In the genomic region with DNA sequence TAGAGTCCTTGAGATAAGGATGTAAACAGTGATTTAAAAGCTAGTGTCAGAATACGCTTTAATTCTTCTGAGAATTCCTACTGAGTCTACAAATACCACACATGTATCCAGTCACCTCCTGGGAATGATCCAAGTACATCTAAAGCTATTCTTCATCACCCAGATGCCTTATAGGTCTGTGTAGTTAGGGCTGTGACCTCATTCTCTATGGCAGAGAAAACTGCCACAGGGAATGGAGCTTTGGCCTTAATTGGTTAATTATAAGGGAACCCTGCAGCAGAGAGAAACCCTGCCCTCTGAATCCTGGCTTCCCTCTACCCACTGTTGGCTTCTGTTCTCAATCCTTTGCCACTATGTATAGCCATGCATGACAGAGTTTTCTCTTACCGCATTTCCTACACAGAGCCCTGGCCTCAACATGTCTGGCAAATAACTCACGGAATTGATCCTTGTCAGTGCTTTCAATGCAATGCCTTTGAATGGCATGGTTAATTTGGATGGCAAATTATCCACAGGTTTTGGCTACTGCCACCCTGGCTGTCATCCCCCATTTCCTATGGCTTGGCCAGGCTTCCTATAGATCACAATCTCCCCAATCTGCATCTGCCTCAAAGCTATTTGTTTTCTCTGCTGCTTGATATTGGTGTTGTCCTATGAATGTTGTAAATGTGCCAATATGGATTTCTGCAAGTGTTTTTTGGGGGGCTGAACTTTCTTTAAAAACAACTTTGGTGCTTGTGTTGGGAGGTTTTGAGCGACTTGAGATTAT, we compare ENCODE assay signal across 9 cellular contexts. TPM values are rescaled to one million over a fixed set of nuclear protein-coding genes. Genes with fewer than 3 reads are reported as not detected.
DNase-seq lines count a peak whose midpoint lies in the region; ATAC-seq and TF ChIP-seq lines count a peak whose summit lies in the region.
"Had no signal": no experiment of that assay in that cellular context is flagged by ENCODE, and none has a peak within 500 bp of the region (broad histone marks: within the 10 kb centered on the region; RNA-seq: fewer than 3 reads in every experiment).

No MANE protein-coding gene starts in this region.

- H3K36me3 ChIP-seq in esophagus muscularis mucosa, result no peaks in the 10 kb centered on the region
- no peaks in the 10 kb centered on the region for H3K36me3 ChIP-seq in skeletal muscle tissue (ENCODE audit: control insufficient read depth in 3 of 3, insufficient read depth in 3 of 3, low read length in 3 of 3)
- no peaks in the 10 kb centered on the region for H3K36me3 ChIP-seq in OCI-LY7 (ENCODE audit: insufficient read depth, low read length)
- H3K36me3 ChIP-seq: ovary had no signal

- H3K27me3 ChIP-seq in esophagus muscularis mucosa (no peaks in the 10 kb centered on the region), skeletal muscle tissue (ENCODE audit: control insufficient read depth in 3 of 3, insufficient read depth in 3 of 3, low read length in 3 of 3) (no peaks in the 10 kb centered on the region)
- H3K27me3 ChIP-seq: ovary had no signal

- H3K9me3 ChIP-seq in esophagus muscularis mucosa (no peaks in the 10 kb centered on the region), skeletal muscle tissue (ENCODE audit: control insufficient read depth in 3 of 3, low read length in 3 of 3) (no peaks in the 10 kb centered on the region), OCI-LY7 (ENCODE audit: low read length) (no peaks in the 10 kb centered on the region)
- H3K9me3 ChIP-seq: ovary had no signal

- CTCF ChIA-PET in OCI-LY7 (lab: Charles Lee; ENCODE audit: unreplicated experiment), result interaction anchor here (2.9 to 3.6 kb wide), 2 partner anchors 14 to 42 kb away, joined by 12 read pairs; no protein-coding TSS in a partner anchor

- TF ChIP-seq EP300 in esophagus muscularis mucosa (IDR thresholded peaks at IDR 0.05), result no peak

- no peaks in the 10 kb centered on the region for H3K79me2 ChIP-seq in OCI-LY7 (ENCODE audit: insufficient read depth, low read depth, low read length)

- no peaks in the 10 kb centered on the region for H4K20me1 ChIP-seq in OCI-LY7 (ENCODE audit: insufficient read depth, low read length)

- 74% methylated on average over 4 of the region's 4 CpGs for WGBS in esophagus muscularis mucosa

- no peak overlapping the region for H3K4me2 ChIP-seq in OCI-LY7 (ENCODE audit: low read length)

- no peak for TF ChIP-seq POLR2A in esophagus muscularis mucosa (IDR thresholded peaks at IDR 0.05; ENCODE audit: low read depth)

- POLR2A ChIA-PET in OCI-LY7 (lab: Charles Lee), result interaction anchor here (0.6 to 6.4 kb wide), 8 partner anchors 9 to 244 kb away, joined by 3 to 54 read pairs (median 3); no protein-coding TSS in a partner anchor

- no peak overlapping the region for H3K9ac ChIP-seq in skeletal muscle tissue (ENCODE audit: low read depth in 1 of 3, low read length in 3 of 3)

- BruUV-seq in OCI-LY7 (replicated peaks; lab: Mats Ljungman, UMichigan), result no TSS peak

- TF ChIP-seq CTCF in esophagus muscularis mucosa (IDR thresholded peaks at IDR 0.05), result no peak
- no peak for TF ChIP-seq CTCF in OCI-LY7 (conservative IDR thresholded peaks at IDR 0.05; ENCODE audit: low read length)

- no peak overlapping the region for H3K4me3 ChIP-seq in esophagus muscularis mucosa
- H3K4me3 ChIP-seq in skeletal muscle tissue (ENCODE audit: low read length in 3 of 3), result no peak overlapping the region
- H3K4me3 ChIP-seq in OCI-LY7 (ENCODE audit: low read depth, low read length, poor library complexity, severe bottlenecking), result no peak overlapping the region
- H3K4me3 ChIP-seq: ovary had no signal

- no peak overlapping the region for H2AFZ ChIP-seq in OCI-LY7 (ENCODE audit: low read length)

- peak overlapping the region; percentile 78 to 91 (median 84) for H3K27ac ChIP-seq in esophagus muscularis mucosa (replicated peaks in 1 of 4)
- peak overlapping the region; percentile 7 for H3K27ac ChIP-seq in skeletal muscle tissue (ENCODE audit: low read depth, low read length)
- H3K27ac ChIP-seq in OCI-LY7 (ENCODE audit: low read depth, low read length, poor library complexity, severe bottlenecking), result no peak overlapping the region

- DNase-seq in HCEC 1CT (peak; percentile 89), RKO (ENCODE audit: low spot score) (peak; percentile 78), esophagus muscularis mucosa (ENCODE audit: extremely low spot score) (no peak), NCI-H345 (lab: John Stamatoyannopoulos, UW) (no peak), OCI-LY7 (ENCODE audit: low spot score) (no peak)
- DNase-seq: ovary, SIG-M5 had no signal

- no peak for ATAC-seq in HG03025 (IDR thresholded peaks at IDR 0.05; ENCODE audit: low FRiP score, unreplicated experiment)

- intact Hi-C loops in esophagus muscularis mucosa (cut with DNase I), result no loop called here
- intact Hi-C loops in OCI-LY7 (cut with micrococcal nuclease; ENCODE audit: unreplicated experiment), result loop anchor here (5.0 kb wide), 1 partner anchor 147 kb away; a partner anchor contains a TSS

- H3K4me1 ChIP-seq in esophagus muscularis mucosa, result peaks cover 32 to 63% (median 61%) of the 10 kb centered on the region in 4 donors
- peaks cover 36 to 61% (median 43%) of the 10 kb centered on the region in 3 donors for H3K4me1 ChIP-seq in skeletal muscle tissue (ENCODE audit: control insufficient read depth in 3 of 3, insufficient read depth in 3 of 3, low read length in 3 of 3)
- H3K4me1 ChIP-seq in OCI-LY7 (ENCODE audit: insufficient read depth, low read length, poor library complexity, severe bottlenecking), result peaks cover 39% of the 10 kb centered on the region

- no peaks in the 10 kb centered on the region for H3K9me2 ChIP-seq in OCI-LY7 (ENCODE audit: insufficient read depth, low read length)

RNA-seq across cellular contexts. Expression of a gene that starts 2.9 kb away (rescaled TPM):
- total RNA-seq in esophagus muscularis mucosa (100 to 1,000 TPM; 101 to 168 (median 122) TPM), skeletal muscle tissue (23.0 TPM), OCI-LY7 (2022) (5.5 and 7.3 TPM in 2 replicates)
- 5.5 and 6.9 TPM in 2 replicates for total RNA-seq in OCI-LY7 (2014; rRNA removed; shearing (Covaris generic))

RNA-seq across cellular contexts. Expression of a gene that starts 21.3 kb away (rescaled TPM):
- 1 to 10 TPM; 1.8 to 6.9 (median 2.9) TPM for total RNA-seq in esophagus muscularis mucosa
- 0.52 TPM for total RNA-seq in skeletal muscle tissue
- total RNA-seq in OCI-LY7 (2014; rRNA removed; shearing (Covaris generic)), result not detected in 2 replicates
- not detected in 2 replicates for total RNA-seq in OCI-LY7 (2022)

RNA-seq across cellular contexts. Expression of a gene that starts 27.5 kb away (rescaled TPM):
- total RNA-seq in esophagus muscularis mucosa (1 to 10 TPM; 1.2 to 4.0 (median 2.4) TPM), skeletal muscle tissue (16.7 TPM), OCI-LY7 (2022) (not detected in 2 replicates)
- not detected in 2 replicates for total RNA-seq in OCI-LY7 (2014; rRNA removed; shearing (Covaris generic))

RNA-seq across cellular contexts. Expression of a gene that starts 28.4 kb away (rescaled TPM):
- 100 to 1,000 TPM; 315 to 493 (median 382) TPM for total RNA-seq in esophagus muscularis mucosa
- total RNA-seq in skeletal muscle tissue, result 37.6 TPM
- not detected in 2 replicates for total RNA-seq in OCI-LY7 (2014; rRNA removed; shearing (Covaris generic))
- not detected in 2 replicates for total RNA-seq in OCI-LY7 (2022)

Comparison
In these comparisons a context has a peak if more than half of its experiments do, and no peak if none do; other contexts are left out.
1. DNase-seq: peak in HCEC 1CT (single experiment) and RKO (single experiment); none in esophagus muscularis mucosa (single experiment), NCI-H345 (single experiment) and OCI-LY7 (single experiment).